8 cellular contexts compared by ENCODE assay signal in the genomic region with DNA sequence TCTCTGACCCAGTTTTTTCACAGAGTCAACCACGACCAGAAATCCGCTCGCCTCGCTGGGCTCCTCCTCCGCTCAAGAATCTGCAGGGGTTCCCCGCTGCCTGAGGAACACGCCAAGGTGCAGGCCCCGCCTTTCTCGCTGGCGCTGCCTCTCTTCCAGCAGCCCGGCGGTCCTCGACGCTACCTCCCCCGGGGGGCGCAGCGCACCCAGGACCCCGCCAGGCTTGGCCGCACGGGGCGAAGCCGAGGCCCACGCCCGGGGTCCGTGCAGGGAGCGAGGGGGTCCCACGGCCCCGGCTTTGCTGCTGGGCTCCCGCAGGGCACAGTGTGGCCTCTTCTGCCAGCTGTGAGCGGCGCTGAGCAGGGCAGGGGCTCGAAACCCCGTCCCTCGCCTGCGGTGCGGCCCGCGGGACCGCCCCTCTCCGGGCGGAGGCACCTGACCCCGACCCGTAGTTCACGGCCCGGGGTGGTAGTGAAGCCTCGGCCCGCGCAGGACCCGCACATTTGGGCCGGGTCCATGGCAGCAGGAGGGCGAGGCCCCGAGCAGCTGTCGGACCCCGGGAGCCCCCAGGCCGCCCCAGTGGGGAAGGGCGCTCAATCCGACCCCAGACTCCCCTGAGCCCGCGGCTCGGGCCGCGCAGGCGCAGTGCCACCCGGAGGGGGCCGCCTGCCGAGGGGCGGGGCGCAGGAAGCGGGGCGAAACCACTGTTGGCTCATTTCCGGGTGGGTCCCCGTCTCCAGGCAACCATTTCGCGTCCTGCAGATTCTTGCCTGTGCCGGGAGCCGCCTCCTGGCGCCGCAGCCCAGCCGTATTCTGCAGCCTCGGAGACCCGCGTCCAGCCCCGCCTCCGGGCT. TPM values are rescaled to one million over a fixed set of nuclear protein-coding genes. Genes with fewer than 3 reads are reported as not detected.
DNase-seq lines count a peak whose midpoint lies in the region; FAIRE-seq and TF ChIP-seq lines count a peak whose summit lies in the region.

No MANE protein-coding gene starts in this region.

- peaks cover 0 to 7% (median 2%) of the 10 kb centered on the region in 4 experiments; a peak in 4 of 7 replicates for H3K27me3 ChIP-seq in H1 (replicated peaks in 1 of 4; ENCODE audit: control insufficient read depth in 3 of 4, extremely low read depth in 1 of 4, insufficient read depth in 3 of 4, low read length in 3 of 4)

- no peak overlapping the region for H2BK15ac ChIP-seq in H1 (ENCODE audit: low read length)

- H3K14ac ChIP-seq in H1 (ENCODE audit: insufficient read length), result no peak overlapping the region

- peak overlapping the region in 3 of 4 experiments; percentile 25 to 69 (median 40); a peak in 4 of 7 replicates for H3K9ac ChIP-seq in H1 (replicated peaks in 1 of 4; ENCODE audit: extremely low read depth in 1 of 4, low read depth in 3 of 4, low read length in 3 of 4)

- H3K79me2 ChIP-seq in H1 (ENCODE audit: control insufficient read depth in 1 of 2, insufficient read depth in 2 of 2, low read length in 2 of 2), result no peaks in the 10 kb centered on the region; a peak in 1 of 4 replicates

- no peaks in the 10 kb centered on the region for H3K79me1 ChIP-seq in H1 (ENCODE audit: low read depth, low read length)

- H3K56ac ChIP-seq in H1 (replicated peaks; ENCODE audit: insufficient read length, low read depth, low read length), result peak overlapping the region; percentile 25

- no peak overlapping the region for H2BK20ac ChIP-seq in H1 (ENCODE audit: low read length)

- H4K8ac ChIP-seq in H1 (ENCODE audit: extremely low read depth, insufficient read depth, low read length), result peak overlapping the region; percentile 23

- H4K20me1 ChIP-seq in H1 (replicated peaks in 1 of 2; ENCODE audit: control insufficient read depth in 1 of 2, insufficient read depth in 2 of 2, low read length in 2 of 2), result peaks cover 0 to 7% of the 10 kb centered on the region in 2 experiments

- peaks cover 5 to 14% of the 10 kb centered on the region in 2 experiments; a peak in 3 of 4 replicates for H3K9me3 ChIP-seq in H1 (ENCODE audit: insufficient read depth in 2 of 2, low read depth in 1 of 2, low read length in 1 of 2)

- H3K4me2 ChIP-seq in H1 (ENCODE audit: insufficient read depth in 1 of 2, low read depth in 2 of 2, low read length in 2 of 2), result peak overlapping the region; percentile 77 to 87

- no peaks in the 10 kb centered on the region for H3K36me3 ChIP-seq in H1 (ENCODE audit: control insufficient read depth in 2 of 4, insufficient read depth in 4 of 4, low read length in 3 of 4)

- POLR2A ChIA-PET in H1 (lab: Charles Lee; ENCODE audit: partially characterized antibody), result interaction anchor here (1.5 kb wide), 1 partner anchor 58 kb away, joined by 5 read pairs; no protein-coding TSS in a partner anchor

- peaks cover 11% of the 10 kb centered on the region; the same call in 1 of the 2 replicates for H3K23me2 ChIP-seq in H1 (ENCODE audit: low read depth, low read length)

- peak overlapping the region; percentile 78; the same call in 1 of the 2 replicates for H2AFZ ChIP-seq in H1 (ENCODE audit: low read length)

- CTCF ChIA-PET in H1 (lab: Charles Lee; ENCODE audit: partially characterized antibody), result no interaction called here

- peak overlapping the region; percentile 47 for H2BK120ac ChIP-seq in H1 (replicated peaks; ENCODE audit: low read depth, low read length)

- WGBS in H1 (ENCODE audit: extremely low coverage in 1 of 2, insufficient coverage in 1 of 2, insufficient read length in 1 of 2, insufficient replicate concordance in 2 of 2, low coverage in 1 of 2, low lambda C conversion rate in 2 of 2, missing lambda C conversion rate in 1 of 2), 2 experiments, result 2% methylated on average over 70 of the region's 84 CpGs; no CpG with 5 or more reads in 1 of the 2 experiments

- no peak for FAIRE-seq in H1 (lab: Jason Lieb, UNC)

- H4K91ac ChIP-seq in H1 (replicated peaks; ENCODE audit: insufficient read length, low read length), result no peak overlapping the region

- no peak overlapping the region for H3K23ac ChIP-seq in H1 (ENCODE audit: insufficient read length)

- no peak for TF ChIP-seq CTCF in GM20000 (IDR thresholded peaks at IDR 0.05; ENCODE audit: extremely low read depth, missing control alignments)
- no peak for TF ChIP-seq CTCF in H1 (IDR thresholded peaks at IDR 0.05; ENCODE audit: control extremely low read depth in 1 of 3, insufficient read depth in 1 of 3, low read depth in 1 of 3, low read length in 3 of 3)

- peaks cover 0 to 13% (median 11%) of the 10 kb centered on the region in 4 experiments; a peak in 5 of 7 replicates for H3K4me1 ChIP-seq in H1 (replicated peaks in 1 of 4; ENCODE audit: control insufficient read depth in 3 of 4, insufficient read depth in 4 of 4, low read length in 3 of 4)

- peak overlapping the region; percentile 29 for H4K5ac ChIP-seq in H1 (ENCODE audit: insufficient read length, low read depth, low read length)

- H3K4me3 ChIP-seq in H1 (ENCODE audit: extremely low read depth in 1 of 4, insufficient read depth in 2 of 4, low read depth in 3 of 4, low read length in 4 of 4), result peak overlapping the region; percentile 51 to 79 (median 76)

- no peak overlapping the region for H2BK12ac ChIP-seq in H1 (ENCODE audit: low read depth, low read length)

- H2BK5ac ChIP-seq in H1 (ENCODE audit: low read depth, low read length), result peak overlapping the region; percentile 78; the same call in 1 of the 2 replicates

- TF ChIP-seq POLR2A in H1 (IDR thresholded peaks at IDR 0.05; ENCODE audit: control extremely low read depth in 1 of 2, low read depth in 2 of 2, low read length in 2 of 2), result peak in 1 of 2 experiments; percentile 60; a peak in 1 of 3 replicates

- peak in 1 of 2 experiments; percentile 72; a peak in 1 of 3 replicates for TF ChIP-seq EP300 in H1 (IDR thresholded peaks at IDR 0.05; ENCODE audit: borderline replicate concordance in 1 of 2, low read depth in 2 of 2, low read length in 2 of 2)

- H2AK5ac ChIP-seq in H1 (ENCODE audit: low read depth, low read length), result no peak overlapping the region

- peak overlapping the region; percentile 83 for H3K18ac ChIP-seq in H1 (ENCODE audit: extremely low read depth, low read length)

- DNase-seq in COLO668 (lab: John Stamatoyannopoulos, UW; ENCODE audit: unreplicated experiment), result peak; percentile 95
- peak; percentile 100 for DNase-seq in GM20000 (ENCODE audit: low spot score)
- peak; percentile 82 for DNase-seq in HT1080 (ENCODE audit: low read depth)
- DNase-seq in NK-92 treated with Interleukin-12 subunit alpha and Interleukin-12 subunit beta, amount 100 ng/mL, for 24 hours (lab: John Stamatoyannopoulos, UW), result peak; percentile 85
- DNase-seq in activated CD8-positive, alpha-beta memory T cell treated with anti-CD3 and anti-CD28 coated beads for 48 hours (ENCODE audit: low read depth in 2 of 3, low spot score in 2 of 3), result peak; percentile 80 to 91 (median 81)
- peak; percentile 60 to 94 for DNase-seq in H1 (ENCODE audit: low read depth in 1 of 2, low spot score in 2 of 2)
- peak; percentile 96 for DNase-seq in mesenteric fat pad (ENCODE audit: low spot score)
- DNase-seq in stimulated activated CD8-positive, alpha-beta memory T cell treated with anti-CD3 and anti-CD28 coated beads, Interleukin-12 subunit alpha, Interleukin-12 subunit beta, amount 100 ng/mL, for 4 hours (ENCODE audit: low read depth), result peak; percentile 93

- TF ChIP-seq RAD21 in H1 (IDR thresholded peaks at IDR 0.05 in 1 of 2, conservative IDR thresholded peaks at IDR 0.05 in 1 of 2; ENCODE audit: low read depth in 2 of 2, low read length in 2 of 2), result peak in 1 of 2 experiments; percentile 20; a peak in 1 of 4 replicates

- H3K27ac ChIP-seq in H1 (ENCODE audit: low read depth, low read length), result no peak overlapping the region; the same call in 1 of the 2 replicates

- H3K4ac ChIP-seq in H1 (replicated peaks; ENCODE audit: insufficient read length, low read depth, low read length), result peak overlapping the region; percentile 59

TF ChIP-seq in H1, 55 proteins besides CTCF, POLR2A, EP300 and RAD21 (continues in another document):
- TF ChIP-seq, protein P1, sequence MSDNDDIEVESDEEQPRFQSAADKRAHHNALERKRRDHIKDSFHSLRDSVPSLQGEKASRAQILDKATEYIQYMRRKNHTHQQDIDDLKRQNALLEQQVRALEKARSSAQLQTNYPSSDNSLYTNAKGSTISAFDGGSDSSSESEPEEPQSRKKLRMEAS (IDR thresholded peaks at IDR 0.05), result 0 out of 2 replicates have a peak, but pooled peaks have one; percentile 23
- no peak for TF ChIP-seq SUZ12 (IDR thresholded peaks at IDR 0.05; ENCODE audit: low read length)
- no peak for TF ChIP-seq RFX5 (IDR thresholded peaks at IDR 0.05; ENCODE audit: borderline replicate concordance, low read depth, low read length)
- no peak for TF ChIP-seq TBP (IDR thresholded peaks at IDR 0.05; ENCODE audit: low read depth, low read length)
- no peak for TF ChIP-seq RXRA (IDR thresholded peaks at IDR 0.05; ENCODE audit: insufficient read depth, low read depth, low read length)

RNA-seq across cellular contexts. Expression of a gene that starts 10.0 kb away (rescaled TPM):
- total RNA-seq in HT1080 (2014; rRNA removed; shearing (Covaris generic)), result not detected in 2 replicates
- polyA plus RNA-seq in HT1080 (2015; cell fraction: cytosol; rRNA removed), result not detected in 2 replicates
- polyA plus RNA-seq in HT1080 (2015; cell fraction: nucleus; rRNA removed), result not detected in 2 replicates
- total RNA-seq in H1 (2021; fragmentation: NEBNext Ultra II Directional; extraction: Animal tissue kit (Norgen Biotek cat#: 25700)), result 0.91 TPM in 1 of 2 replicates, not detected in the other
- polyA plus RNA-seq in H1 (2011; rRNA removed), result 1.7 and 4.0 TPM in 2 replicates
- 2.4 TPM for polyA plus RNA-seq in H1 (2011; cell fraction: cytosol; rRNA removed)
- polyA plus RNA-seq in H1 (2011; cell fraction: nucleus; rRNA removed), result 9.8 TPM
- polyA plus RNA-seq in H1 (2012, experiment 1 of 2), result 0.18 to 1.4 TPM (median 1.2 TPM) in 4 replicates
- polyA plus RNA-seq in H1 (2012, experiment 2 of 2), result 1.3 TPM
- polyA plus RNA-seq in H1 (2013, experiment 1 of 2), result 1.2 TPM
- 1.0 TPM for polyA plus RNA-seq in H1 (2013, experiment 2 of 2)
- 0.47 and 0.54 TPM in 2 replicates for polyA minus RNA-seq in H1 (2011; rRNA and poly(A)+ RNA removed)
- not detected for polyA minus RNA-seq in H1 (2011; cell fraction: cytosol; rRNA and poly(A)+ RNA removed)
- 0.70 TPM for polyA minus RNA-seq in H1 (2011; cell fraction: nucleus; rRNA and poly(A)+ RNA removed)
- 3.2 TPM for total RNA-seq in mesenteric fat pad

RNA-seq across cellular contexts. Expression of a gene that starts 56.2 kb away (rescaled TPM):
- total RNA-seq in HT1080 (2014; rRNA removed; shearing (Covaris generic)), result 17.7 and 21.1 TPM in 2 replicates
- polyA plus RNA-seq in HT1080 (2015; cell fraction: cytosol; rRNA removed), result 13.7 and 14.6 TPM in 2 replicates
- polyA plus RNA-seq in HT1080 (2015; cell fraction: nucleus; rRNA removed), result 12.0 and 16.9 TPM in 2 replicates
- 44.4 and 46.0 TPM in 2 replicates for total RNA-seq in H1 (2021; fragmentation: NEBNext Ultra II Directional; extraction: Animal tissue kit (Norgen Biotek cat#: 25700))
- polyA plus RNA-seq in H1 (2011; rRNA removed), result 35.3 and 54.6 TPM in 2 replicates
- 39.9 TPM for polyA plus RNA-seq in H1 (2011; cell fraction: cytosol; rRNA removed)
- 87.5 TPM for polyA plus RNA-seq in H1 (2011; cell fraction: nucleus; rRNA removed)
- 35.5 to 45.3 TPM (median 42.8 TPM) in 4 replicates for polyA plus RNA-seq in H1 (2012, experiment 1 of 2)
- polyA plus RNA-seq in H1 (2012, experiment 2 of 2), result 46.9 TPM
- polyA plus RNA-seq in H1 (2013, experiment 1 of 2), result 27.5 TPM
- 26.7 TPM for polyA plus RNA-seq in H1 (2013, experiment 2 of 2)
- 15.9 and 21.5 TPM in 2 replicates for polyA minus RNA-seq in H1 (2011; rRNA and poly(A)+ RNA removed)
- 18.1 TPM for polyA minus RNA-seq in H1 (2011; cell fraction: cytosol; rRNA and poly(A)+ RNA removed)
- polyA minus RNA-seq in H1 (2011; cell fraction: nucleus; rRNA and poly(A)+ RNA removed), result 16.7 TPM
- 12.4 TPM for total RNA-seq in mesenteric fat pad
